ENCODE assay signal across 9 cellular contexts in the genomic region with DNA sequence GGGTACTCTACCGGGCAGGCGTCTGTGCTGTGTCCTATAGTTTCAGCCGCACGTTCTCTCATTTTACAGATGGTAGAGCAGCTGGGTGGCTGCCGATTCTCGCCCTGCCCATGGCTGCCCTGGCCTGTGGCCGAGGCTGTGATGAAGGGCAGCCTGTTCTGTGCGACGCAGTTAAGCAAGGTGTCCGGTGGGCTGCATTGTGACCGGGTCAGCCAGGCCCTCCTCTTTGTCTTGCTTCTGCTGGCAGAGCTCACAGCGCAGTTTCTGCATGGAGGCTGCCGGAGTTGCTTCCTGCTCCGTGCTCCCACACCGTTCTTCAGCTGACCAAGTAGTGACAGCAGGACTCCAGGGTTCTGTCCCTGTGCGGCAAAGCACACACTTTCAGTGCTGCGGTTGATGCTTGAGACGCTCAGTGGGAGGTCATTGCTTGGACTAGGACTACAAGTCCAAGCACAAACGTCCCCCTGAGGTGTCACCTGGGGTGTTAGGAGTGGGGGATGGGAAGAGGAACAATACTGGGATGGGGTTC. TPM values are rescaled to one million over a fixed set of nuclear protein-coding genes. Genes with fewer than 3 reads are reported as not detected.
A peak's percentile ranks its signal among the peaks of the same experiment; 100 is the strongest.
DNase-seq lines count a peak whose midpoint lies in the region; ATAC-seq and TF ChIP-seq lines count a peak whose summit lies in the region.
"Had no signal": no experiment of that assay in that cellular context is flagged by ENCODE, and none has a peak within 500 bp of the region (broad histone marks: within the 10 kb centered on the region; RNA-seq: fewer than 3 reads in every experiment).

No MANE protein-coding gene starts in this region.

- WGBS in esophagus squamous epithelium, 2 donors: 67% methylated on average over 2 of the region's 19 CpGs; no CpG with 5 or more reads in 1 of the 2 donors

- H3K27ac ChIP-seq in right atrium auricular region (peak overlapping the region; percentile 59 to 86), esophagus squamous epithelium (peak overlapping the region in 3 of 4 donors; percentile 73 to 81 (median 77))

- ATAC-seq in Right ventricle myocardium superior (ENCODE audit: poor library complexity) (no peak), GM21526 (IDR thresholded peaks at IDR 0.05; ENCODE audit: low FRiP score, unreplicated experiment) (no peak)

- H3K27me3 ChIP-seq in right atrium auricular region (no peaks in the 10 kb centered on the region), esophagus squamous epithelium (peaks cover 0 to 8% (median 0%) of the 10 kb centered on the region in 4 donors)

- no peak for TF ChIP-seq POLR2A in esophagus squamous epithelium (IDR thresholded peaks at IDR 0.05)

- H3K9me3 ChIP-seq in right atrium auricular region (no peaks in the 10 kb centered on the region), esophagus squamous epithelium (no peaks in the 10 kb centered on the region)

- H3K4me1 ChIP-seq in right atrium auricular region (peaks cover 0 to 28% of the 10 kb centered on the region in 2 donors), esophagus squamous epithelium (peaks cover 27 to 72% (median 28%) of the 10 kb centered on the region in 3 donors)

- DNase-seq in right atrium auricular region (ENCODE audit: low spot score) (no peak), Right ventricle myocardium superior (no peak), esophagus squamous epithelium (lab: John Stamatoyannopoulos, UW) (no peak), pons (ENCODE audit: low spot score) (peak; percentile 62), T-helper 2 cell (no peak), NOMO-1 treated with DMSO at 0.1 percent for 48 hours (lab: John Stamatoyannopoulos, UW; ENCODE audit: unreplicated experiment) (no peak), GOT3 (lab: John Stamatoyannopoulos, UW) (no peak)
- DNase-seq: AML-193 had no signal

- H3K4me3 ChIP-seq in right atrium auricular region: no peak overlapping the region
- no peak overlapping the region for H3K4me3 ChIP-seq in esophagus squamous epithelium

- H3K36me3 ChIP-seq in right atrium auricular region (no peaks in the 10 kb centered on the region), esophagus squamous epithelium (no peaks in the 10 kb centered on the region)

- intact Hi-C loops in Right ventricle myocardium superior (cut with DNase I) (no loop called here), esophagus squamous epithelium (cut with DNase I) (no loop called here)

- TF ChIP-seq CTCF in right atrium auricular region (IDR thresholded peaks at IDR 0.05) (no peak), esophagus squamous epithelium (IDR thresholded peaks at IDR 0.05) (no peak)

RNA-seq across cellular contexts. Expression of a gene that starts 58.0 kb away (rescaled TPM):
- total RNA-seq in right atrium auricular region (100 to 1,000 TPM in 1 of 2 donors, 10 to 100 TPM in 1; 80.0 to 294 TPM), Right ventricle myocardium superior (48.9 TPM), esophagus squamous epithelium (10 to 100 TPM in 2 of 4 donors, 1 to 10 TPM in 2; 1.8 to 18.7 (median 8.5) TPM)
